ENCODE assay signal across 12 cellular contexts in the genomic region with DNA sequence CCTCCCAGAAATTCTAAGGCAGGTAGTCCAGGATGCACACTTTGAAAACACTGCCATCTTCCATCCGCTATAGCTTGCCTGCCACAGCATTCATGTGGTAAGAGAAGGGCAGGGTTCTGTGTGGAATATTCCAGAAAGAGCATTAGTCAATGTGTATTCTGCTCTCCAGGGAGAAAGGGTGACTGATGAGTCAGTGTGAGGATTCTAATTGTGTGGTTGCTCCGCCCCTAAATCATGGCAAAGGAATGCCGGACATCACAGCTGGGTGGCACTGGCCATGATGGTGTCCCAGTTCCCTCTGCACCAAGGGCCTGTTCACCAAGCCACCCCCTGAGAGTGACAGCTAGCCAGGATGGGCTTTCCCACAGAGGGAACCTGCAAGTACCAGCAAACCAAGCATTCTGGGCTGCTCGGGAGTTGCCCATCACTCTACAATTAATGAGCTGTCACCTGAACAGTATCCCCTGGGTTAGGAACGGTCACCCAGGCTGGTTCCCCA. TPM values are rescaled to one million over a fixed set of nuclear protein-coding genes. Genes with fewer than 3 reads are reported as not detected.
DNase-seq lines count a peak whose midpoint lies in the region; ATAC-seq, FAIRE-seq and TF ChIP-seq lines count a peak whose summit lies in the region.
"Had no signal": no experiment of that assay in that cellular context is flagged by ENCODE, and none has a peak within 500 bp of the region (broad histone marks: within the 10 kb centered on the region; RNA-seq: fewer than 3 reads in every experiment).

No MANE protein-coding gene starts in this region.

- H3K4me3 ChIP-seq in small intestine (ENCODE audit: low read depth in 1 of 2, low read length in 2 of 2) (no peak overlapping the region), esophagus squamous epithelium (no peak overlapping the region)

- peak overlapping the region; percentile 57 for H3K27ac ChIP-seq in foreskin keratinocyte
- no peak overlapping the region for H3K27ac ChIP-seq in small intestine (ENCODE audit: low read depth in 1 of 2, low read length in 1 of 2)
- peak overlapping the region in 2 of 4 donors; percentile 52 to 53 for H3K27ac ChIP-seq in esophagus squamous epithelium

- WGBS in small intestine, 3 donors, result 83 to 86% (median 84%) methylated on average over 5 of the region's 5 CpGs
- 59 to 92% methylated on average over 2 of the region's 5 CpGs for WGBS in esophagus squamous epithelium, 2 donors

- ATAC-seq in foreskin keratinocyte, result peak; percentile 78
- ATAC-seq in GM19328 (IDR thresholded peaks at IDR 0.05; ENCODE audit: unreplicated experiment), result no peak

- H3K27ac Mint-ChIP-seq in activated CD4-positive, alpha-beta memory T cell treated with anti-CD3 and anti-CD28 coated beads for 36 hours, result no peak overlapping the region

- H3K4me1 ChIP-seq in foreskin keratinocyte (peaks cover 20% of the 10 kb centered on the region), small intestine (ENCODE audit: control insufficient read depth in 2 of 2, insufficient read depth in 1 of 2, low read depth in 1 of 2, low read length in 1 of 2) (peaks cover 5 to 14% of the 10 kb centered on the region in 2 donors), esophagus squamous epithelium (peaks cover 0 to 39% (median 0%) of the 10 kb centered on the region in 3 donors)

- peaks cover 28% of the 10 kb centered on the region for H3K36me3 Mint-ChIP-seq in activated CD4-positive, alpha-beta memory T cell treated with anti-CD3 and anti-CD28 coated beads for 36 hours

- peaks cover 12% of the 10 kb centered on the region for H3K4me1 Mint-ChIP-seq in activated CD4-positive, alpha-beta memory T cell treated with anti-CD3 and anti-CD28 coated beads for 36 hours (ENCODE audit: low read depth)

- no peak for FAIRE-seq in small intestine (lab: Jason Lieb, UNC)
- FAIRE-seq: GM19239 had no signal

- H3K9me3 ChIP-seq in small intestine (ENCODE audit: control insufficient read depth, low read depth), result no peaks in the 10 kb centered on the region
- no peaks in the 10 kb centered on the region for H3K9me3 ChIP-seq in esophagus squamous epithelium

- TF ChIP-seq CTCF in foreskin keratinocyte (conservative IDR thresholded peaks at IDR 0.05) (peak; percentile 4), esophagus squamous epithelium (IDR thresholded peaks at IDR 0.05) (no peak)

- H3K36me3 ChIP-seq in small intestine (ENCODE audit: control insufficient read depth in 2 of 2, insufficient read depth in 2 of 2, low read length in 2 of 2) (peaks cover 0 to 7% of the 10 kb centered on the region in 2 donors), esophagus squamous epithelium (peaks cover 0 to 98% (median 0%) of the 10 kb centered on the region in 3 donors)

- no peaks in the 10 kb centered on the region for H3K27me3 Mint-ChIP-seq in activated CD4-positive, alpha-beta memory T cell treated with anti-CD3 and anti-CD28 coated beads for 36 hours

- intact Hi-C loops in activated CD4-positive, alpha-beta memory T cell treated with anti-CD3 and anti-CD28 coated beads for 36 hours (cut with micrococcal nuclease), result no loop called here
- intact Hi-C loops in esophagus squamous epithelium (cut with DNase I), result no loop called here

- TF ChIP-seq POLR2A in esophagus squamous epithelium (IDR thresholded peaks at IDR 0.05), result no peak

- no peaks in the 10 kb centered on the region for H3K27me3 ChIP-seq in foreskin keratinocyte
- H3K27me3 ChIP-seq in small intestine (ENCODE audit: control insufficient read depth in 2 of 2, insufficient read depth in 2 of 2, low read length in 2 of 2), result no peaks in the 10 kb centered on the region
- H3K27me3 ChIP-seq in esophagus squamous epithelium, result no peaks in the 10 kb centered on the region

- CTCF ChIA-PET in activated CD4-positive, alpha-beta memory T cell treated with anti-CD3 and anti-CD28 coated beads for 36 hours (lab: Charles Lee), result interaction anchor here (0.6 kb wide), 1 partner anchor 17 kb away, joined by 3 read pairs; no protein-coding TSS in a partner anchor

- no peak overlapping the region for H3K4me3 Mint-ChIP-seq in activated CD4-positive, alpha-beta memory T cell treated with anti-CD3 and anti-CD28 coated beads for 36 hours

- POLR2A ChIA-PET in activated CD4-positive, alpha-beta memory T cell treated with anti-CD3 and anti-CD28 coated beads for 36 hours (lab: Charles Lee), result no interaction called here

- no peaks in the 10 kb centered on the region for H3K9me3 Mint-ChIP-seq in activated CD4-positive, alpha-beta memory T cell treated with anti-CD3 and anti-CD28 coated beads for 36 hours

- DNase-seq in H4 (ENCODE audit: low spot score), result peak; percentile 77
- DNase-seq in SW 1271 (lab: John Stamatoyannopoulos, UW), result peak; percentile 48 to 87
- peak; percentile 71 to 84 for DNase-seq in foreskin keratinocyte
- peak; percentile 61 for DNase-seq in small intestine
- DNase-seq in activated CD4-positive, alpha-beta memory T cell treated with anti-CD3 and anti-CD28 coated beads for 36 hours, result no peak
- DNase-seq in T-helper 2 cell, result no peak
- DNase-seq in esophagus squamous epithelium (lab: John Stamatoyannopoulos, UW), result no peak
- DNase-seq: activated T-cell treated with anti-CD3 and anti-CD28 coated beads for 4 hours, left cardiac atrium, NCI-H1105 had no signal

RNA-seq across cellular contexts. Expression of gene IDS, which starts 9.5 kb away (rescaled TPM):
- total RNA-seq in H4 (2014; rRNA removed; shearing (Covaris generic)), result 67.1 and 75.1 TPM in 2 replicates
- total RNA-seq in foreskin keratinocyte (44.3 and 50.9 TPM in 2 replicates), esophagus squamous epithelium (10 to 100 TPM; 24.8 to 46.0 (median 30.4) TPM)
- polyA plus RNA-seq in foreskin keratinocyte (18.5 and 19.1 TPM in 2 replicates), small intestine (10 to 100 TPM; 21.7 to 41.1 (median 31.3) TPM)
- 10 to 100 TPM; 71.6 to 72.2 TPM for total RNA-seq in activated CD4-positive, alpha-beta memory T cell treated with anti-CD3 and anti-CD28 coated beads for 36 hours

RNA-seq across cellular contexts. Expression of gene EOLA1, which starts 45.2 kb away (rescaled TPM):
- total RNA-seq in H4 (2014; rRNA removed; shearing (Covaris generic)), result 15.7 and 22.0 TPM in 2 replicates
- total RNA-seq in foreskin keratinocyte, result 10.5 and 11.4 TPM in 2 replicates
- polyA plus RNA-seq in foreskin keratinocyte, result 11.5 and 12.6 TPM in 2 replicates
- polyA plus RNA-seq in small intestine, result 10 to 100 TPM; 21.5 to 30.6 (median 28.9) TPM
- total RNA-seq in activated CD4-positive, alpha-beta memory T cell treated with anti-CD3 and anti-CD28 coated beads for 36 hours, result 10 to 100 TPM; 22.1 to 24.7 TPM
- 10 to 100 TPM in 3 of 4 donors, 1 to 10 TPM in 1; 9.0 to 15.1 (median 12.1) TPM for total RNA-seq in esophagus squamous epithelium

RNA-seq across cellular contexts. Expression of gene HSFX3, which starts 54.1 kb away (rescaled TPM):
- total RNA-seq in H4 (2014; rRNA removed; shearing (Covaris generic)), result not detected in 2 replicates
- total RNA-seq in foreskin keratinocyte (not detected in 2 replicates), esophagus squamous epithelium (not detected)
- polyA plus RNA-seq in foreskin keratinocyte (not detected in 2 replicates), small intestine (not detected)
- not detected for total RNA-seq in activated CD4-positive, alpha-beta memory T cell treated with anti-CD3 and anti-CD28 coated beads for 36 hours
- total RNA-seq: left cardiac atrium had no signal

Comparison
In these comparisons a context has a peak if more than half of its experiments do, and no peak if none do; other contexts are left out.
1. DNase-seq: peak in H4 (single experiment), SW 1271 (2 of 2), foreskin keratinocyte (2 of 2) and small intestine (single experiment); none in activated CD4-positive, alpha-beta memory T cell treated with anti-CD3 and anti-CD28 coated beads for 36 hours (single experiment), T-helper 2 cell (0 of 5) and esophagus squamous epithelium (single experiment).